In the genomic region with DNA sequence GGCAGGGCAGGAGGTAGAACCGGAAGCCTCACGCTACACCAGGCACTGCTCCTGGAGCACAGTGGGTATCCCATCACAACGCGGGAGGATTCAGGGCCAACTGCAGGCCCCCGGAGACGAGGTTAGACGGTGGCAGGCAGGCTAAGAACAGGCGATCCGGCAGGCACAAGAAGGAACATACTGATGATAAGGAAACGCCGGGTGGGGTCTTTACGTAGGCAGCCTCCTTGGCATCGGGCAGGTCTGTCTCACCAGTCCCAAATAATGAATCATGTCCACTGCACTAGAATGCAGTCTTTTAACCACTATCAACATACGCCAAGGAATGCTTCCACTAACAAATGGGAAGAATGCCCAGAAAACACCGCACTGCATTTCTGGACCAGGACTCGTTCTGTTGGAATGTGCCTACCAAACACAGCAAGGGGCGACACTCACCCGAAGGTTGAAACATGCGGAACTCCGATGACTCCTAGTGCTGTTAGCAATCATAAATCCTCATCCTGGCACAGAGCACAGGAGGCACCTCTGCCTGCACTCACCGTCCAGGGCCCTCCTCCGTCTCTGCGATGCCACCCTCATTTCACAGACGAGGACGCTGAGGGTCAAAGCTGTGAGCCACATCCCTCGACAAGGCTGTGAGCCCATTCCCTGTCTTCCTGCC, we compare ENCODE assay signal across 9 cellular contexts. TPM values are rescaled to one million over a fixed set of nuclear protein-coding genes. Genes with fewer than 3 reads are reported as not detected.
A peak's percentile ranks its signal among the peaks of the same experiment; 100 is the strongest.
DNase-seq lines count a peak whose midpoint lies in the region; ATAC-seq and TF ChIP-seq lines count a peak whose summit lies in the region.
"Had no signal": no experiment of that assay in that cellular context is flagged by ENCODE, and none has a peak within 500 bp of the region (broad histone marks: within the 10 kb centered on the region; RNA-seq: fewer than 3 reads in every experiment).

No MANE protein-coding gene starts in this region.

- TF ChIP-seq CTCF in left lung (IDR thresholded peaks at IDR 0.05), result no peak
- TF ChIP-seq CTCF in tibial artery (IDR thresholded peaks at IDR 0.05), result no peak
- TF ChIP-seq CTCF in GM10248 (IDR thresholded peaks at IDR 0.05; ENCODE audit: control extremely low read depth, extremely low read depth, low read depth, missing control alignments), result no peak

- DNase-seq in HT1080 (ENCODE audit: low read depth) (peak; percentile 99), cerebellar cortex (ENCODE audit: low spot score) (peak; percentile 21), left lung (no peak), tibial artery (no peak), GM10248 (ENCODE audit: extremely low spot score) (no peak), NCI-H2227 treated with DMSO at 0.1 percent for 48 hours (lab: John Stamatoyannopoulos, UW) (no peak), DMS79 (lab: John Stamatoyannopoulos, UW) (no peak)
- DNase-seq: NCI-H526 treated with DMSO at 0.1 percent for 48 hours had no signal

- intact Hi-C loops in left lung (cut with DNase I) (no loop called here), tibial artery (cut with DNase I; ENCODE audit: low total_unique reads) (no loop called here)

- H3K9me3 ChIP-seq in left lung (no peaks in the 10 kb centered on the region), tibial artery (no peaks in the 10 kb centered on the region)

- H3K27ac ChIP-seq in left lung (peak overlapping the region; percentile 41), tibial artery (peak overlapping the region; percentile 18 to 53)

- peak; percentile 90 for ATAC-seq in left lung
- ATAC-seq in HG03280 (IDR thresholded peaks at IDR 0.05; ENCODE audit: unreplicated experiment), result no peak

- H3K36me3 ChIP-seq in left lung (peaks cover 0 to 18% of the 10 kb centered on the region in 2 donors), tibial artery (no peaks in the 10 kb centered on the region)

- H3K4me3 ChIP-seq in left lung (no peak overlapping the region), tibial artery (peak overlapping the region; percentile 30 to 39)

- POLR2A ChIA-PET in GM10248 (lab: Yijun Ruan, JAX), result no interaction called here

- H3K4me1 ChIP-seq in left lung, result peaks cover 4 to 27% of the 10 kb centered on the region in 2 donors
- peaks cover 0 to 18% (median 15%) of the 10 kb centered on the region in 4 donors for H3K4me1 ChIP-seq in tibial artery

- H3K27me3 ChIP-seq in left lung (no peaks in the 10 kb centered on the region), tibial artery (no peaks in the 10 kb centered on the region)

- CTCF ChIA-PET in GM10248 (lab: Yijun Ruan, JAX), result interaction anchor here (1.0 kb wide), 1 partner anchor 23 kb away, joined by 3 read pairs; no protein-coding TSS in a partner anchor

RNA-seq across cellular contexts. Expression of gene ZNF516, which starts 35.2 kb away (rescaled TPM):
- total RNA-seq in HT1080 (2014; rRNA removed; shearing (Covaris generic)), result 4.0 and 5.3 TPM in 2 replicates
- polyA plus RNA-seq in HT1080 (2015; cell fraction: cytosol; rRNA removed), result 4.2 and 5.4 TPM in 2 replicates
- 8.9 and 11.3 TPM in 2 replicates for polyA plus RNA-seq in HT1080 (2015; cell fraction: nucleus; rRNA removed)
- total RNA-seq in left lung, result 10 to 100 TPM; 33.9 to 40.6 TPM

Comparison
In these comparisons a context has a peak if more than half of its experiments do, and no peak if none do; other contexts are left out.
1. DNase-seq: peak in HT1080 (single experiment) and cerebellar cortex (single experiment); none in left lung (0 of 2), tibial artery (0 of 2), GM10248 (single experiment), NCI-H2227 treated with DMSO at 0.1 percent for 48 hours (single experiment) and DMS79 (single experiment).
2. H3K4me3 ChIP-seq: peak in tibial artery (2 of 2); none in left lung (0 of 2).